8 cellular contexts compared by ENCODE assay signal in the genomic region with DNA sequence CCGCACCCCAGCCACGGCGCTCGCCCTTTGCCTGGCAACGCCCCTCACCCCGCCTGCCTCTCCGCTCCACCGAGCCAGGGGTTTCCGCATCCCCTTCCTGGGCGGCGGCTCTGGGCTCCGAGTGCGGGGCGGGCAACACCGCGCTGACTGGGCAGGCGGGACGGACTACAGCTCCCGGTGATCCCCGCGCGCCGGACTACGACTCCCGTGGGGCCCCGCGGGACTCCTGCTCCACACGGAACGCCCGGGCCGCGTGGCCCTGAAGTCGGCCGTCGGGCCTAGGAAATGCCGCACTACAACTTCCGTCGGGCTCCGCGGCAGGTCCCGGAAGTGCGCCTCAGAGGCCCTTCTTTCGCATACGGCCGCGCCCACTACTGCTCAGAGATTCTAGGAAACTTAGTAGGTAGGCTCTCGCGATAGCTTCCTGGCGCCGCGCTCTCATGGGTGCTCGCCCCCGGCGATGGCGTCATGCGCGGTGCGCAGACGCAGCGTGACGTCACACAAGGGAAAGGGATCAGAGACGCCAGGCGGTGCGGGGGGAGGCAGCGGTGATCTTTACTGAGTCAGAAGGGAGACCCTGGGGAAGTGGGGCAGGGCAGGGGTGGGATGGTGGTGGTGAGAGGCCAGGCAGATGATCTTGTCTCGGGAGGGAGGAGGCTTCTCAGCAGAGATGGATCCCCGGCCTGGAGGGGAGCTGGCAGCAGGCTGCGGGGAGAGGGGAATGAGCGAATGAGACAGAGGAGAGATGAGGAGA. TPM values are rescaled to one million over a fixed set of nuclear protein-coding genes. Genes with fewer than 3 reads are reported as not detected.
DNase-seq lines count a peak whose midpoint lies in the region; ATAC-seq and TF ChIP-seq lines count a peak whose summit lies in the region.

A gene with protein sequence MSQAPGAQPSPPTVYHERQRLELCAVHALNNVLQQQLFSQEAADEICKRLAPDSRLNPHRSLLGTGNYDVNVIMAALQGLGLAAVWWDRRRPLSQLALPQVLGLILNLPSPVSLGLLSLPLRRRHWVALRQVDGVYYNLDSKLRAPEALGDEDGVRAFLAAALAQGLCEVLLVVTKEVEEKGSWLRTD (minus strand): TSS at position 123 of the 754 bp plus-strand sequence. CDS start 760 bp downstream, outside the sequence.

- peak within 1 kb of the TSS; percentile 80 for H3K4me3 Mint-ChIP-seq in progenitor cell of endocrine pancreas (ENCODE audit: low read depth)

- ATAC-seq in HG02885 (IDR thresholded peaks at IDR 0.05; ENCODE audit: poor library complexity, unreplicated experiment), result peak; percentile 91

- no peaks in the 10 kb centered on the region for H3K27me3 ChIP-seq in left ventricle myocardium inferior (ENCODE audit: low read depth)

- H3K36me3 Mint-ChIP-seq in progenitor cell of endocrine pancreas (ENCODE audit: insufficient read depth), result no peaks in the 10 kb centered on the region

- TF ChIP-seq CTCF in left ventricle myocardium inferior (IDR thresholded peaks at IDR 0.05; ENCODE audit: borderline replicate concordance) (no peak), progenitor cell of endocrine pancreas (IDR thresholded peaks at IDR 0.05; ENCODE audit: unreplicated experiment) (no peak)

- DNase-seq in NCI-H187 (lab: John Stamatoyannopoulos, UW) (peak; percentile 91 to 95), T-helper 2 cell (peak; percentile 92 to 100 (median 96)), left ventricle myocardium inferior (peak; percentile 99), progenitor cell of endocrine pancreas (ENCODE audit: low spot score, unreplicated experiment) (peak; percentile 90), ureter (ENCODE audit: low spot score) (peak; percentile 98)

- peaks cover 26% of the 10 kb centered on the region for H3K4me1 ChIP-seq in left ventricle myocardium inferior

- intact Hi-C loops in left ventricle myocardium inferior (cut with micrococcal nuclease), result no loop called here

- peaks cover 3% of the 10 kb centered on the region for H3K36me3 ChIP-seq in left ventricle myocardium inferior

- H3K4me3 ChIP-seq in left ventricle myocardium inferior, result peak within 1 kb of the TSS; percentile 86

- H3K9me3 ChIP-seq in left ventricle myocardium inferior (replicated peaks), result no peaks in the 10 kb centered on the region

- peak; percentile 59 for TF ChIP-seq POLR2A in GM15510 (IDR thresholded peaks at IDR 0.05; ENCODE audit: borderline replicate concordance, extremely low read depth, insufficient read length)

- H3K27ac ChIP-seq in angular gyrus (ENCODE audit: low read depth, low read length), result peak within 1 kb of the TSS; percentile 93
- H3K27ac ChIP-seq in left ventricle myocardium inferior (replicated peaks), result peak within 1 kb of the TSS; percentile 85

- peaks cover 6% of the 10 kb centered on the region for H3K4me1 Mint-ChIP-seq in progenitor cell of endocrine pancreas (ENCODE audit: low read depth)

- H3K27me3 Mint-ChIP-seq in progenitor cell of endocrine pancreas, result no peaks in the 10 kb centered on the region

- H3K27ac Mint-ChIP-seq in progenitor cell of endocrine pancreas, result peak within 1 kb of the TSS; percentile 98

- no peaks in the 10 kb centered on the region for H3K9me3 Mint-ChIP-seq in progenitor cell of endocrine pancreas (ENCODE audit: low read depth)

RNA-seq across cellular contexts. Expression of the gene that starts here (rescaled TPM):
- total RNA-seq in left ventricle myocardium inferior (28.6 TPM), progenitor cell of endocrine pancreas (12.1 and 13.1 TPM in 2 replicates), ureter (26.6 TPM)

Comparison
In these comparisons a context has a peak if more than half of its experiments do, and no peak if none do; other contexts are left out.
1. Peak in every context shown above with its lines: DNase-seq, ATAC-seq, H3K4me3 ChIP-seq and H3K27ac ChIP-seq.